ENCODE assay signal across 8 cellular contexts in genomic region chr9:18438300-18438925, GRCh38. TPM values are rescaled to one million over a fixed set of nuclear protein-coding genes. Genes with fewer than 3 reads are reported as not detected.
A peak's percentile ranks its signal among the peaks of the same experiment; 100 is the strongest.
DNase-seq lines count a peak whose midpoint lies in the region; ATAC-seq and TF ChIP-seq lines count a peak whose summit lies in the region.

No MANE protein-coding gene starts in this region.

- no peaks in the 10 kb centered on the region for H3K36me3 Mint-ChIP-seq in osteocyte (ENCODE audit: unreplicated experiment)
- H3K36me3 Mint-ChIP-seq in activated T-helper 1 cell treated with anti-CD3 and anti-CD28 coated beads, Interleukin-12 subunit alpha, Interleukin-12 subunit beta, Interleukin-2, Interleukin-4 antibody, amounts not matched to agents 30 ng/mL and 10 ng/mL and 1 ng/mL, durations not matched to agents 14 hours and 24 hours and 36 hours (ENCODE audit: low read depth), result no peaks in the 10 kb centered on the region

- ATAC-seq in Right ventricle myocardium superior (ENCODE audit: poor library complexity), result peak; percentile 64

- peak overlapping the region; percentile 15 for H3K27ac Mint-ChIP-seq in osteocyte (ENCODE audit: unreplicated experiment)
- H3K27ac Mint-ChIP-seq in activated T-helper 1 cell treated with anti-CD3 and anti-CD28 coated beads, Interleukin-12 subunit alpha, Interleukin-12 subunit beta, Interleukin-2, Interleukin-4 antibody, amounts not matched to agents 30 ng/mL and 10 ng/mL and 1 ng/mL, durations not matched to agents 14 hours and 24 hours and 36 hours, result no peak overlapping the region

- TF ChIP-seq CTCF in VCaP (conservative IDR thresholded peaks at IDR 0.05) (no peak), osteocyte (IDR thresholded peaks at IDR 0.05) (peak; percentile 25)

- intact Hi-C loops in Right ventricle myocardium superior (cut with DNase I), result loop anchor here (10.0 kb wide), 1 partner anchor 74 kb away; no protein-coding TSS in a partner anchor
- intact Hi-C loops in activated T-helper 1 cell treated with anti-CD3 and anti-CD28 coated beads, Interleukin-12 subunit alpha, Interleukin-12 subunit beta, Interleukin-2, Interleukin-4 antibody, amounts not matched to agents 30 ng/mL and 10 ng/mL and 1 ng/mL, durations not matched to agents 14 hours and 24 hours and 36 hours (cut with micrococcal nuclease), result no loop called here

- peak overlapping the region; percentile 56 for H3K4me3 Mint-ChIP-seq in osteocyte (ENCODE audit: unreplicated experiment)
- H3K4me3 Mint-ChIP-seq in activated T-helper 1 cell treated with anti-CD3 and anti-CD28 coated beads, Interleukin-12 subunit alpha, Interleukin-12 subunit beta, Interleukin-2, Interleukin-4 antibody, amounts not matched to agents 30 ng/mL and 10 ng/mL and 1 ng/mL, durations not matched to agents 14 hours and 24 hours and 36 hours, result no peak overlapping the region

- DNase-seq in AG20443 (ENCODE audit: low spot score) (peak; percentile 35), Right ventricle myocardium superior (peak; percentile 58), osteocyte (ENCODE audit: extremely low spot score, unreplicated experiment) (no peak), NCI-H1105 (lab: John Stamatoyannopoulos, UW) (no peak), NCI-H446 (lab: John Stamatoyannopoulos, UW) (no peak), activated T-cell treated with anti-CD3 and anti-CD28 coated beads for 4 hours (no peak)
- no peak for DNase-seq in activated T-helper 1 cell treated with anti-CD3 and anti-CD28 coated beads, Interleukin-12 subunit alpha, Interleukin-12 subunit beta, Interleukin-2, Interleukin-4 antibody, amounts not matched to agents 30 ng/mL and 10 ng/mL and 1 ng/mL, durations not matched to agents 14 hours and 24 hours and 36 hours (ENCODE audit: low spot score)

- peaks cover 34% of the 10 kb centered on the region for H3K4me1 Mint-ChIP-seq in osteocyte (ENCODE audit: unreplicated experiment)
- no peaks in the 10 kb centered on the region for H3K4me1 Mint-ChIP-seq in activated T-helper 1 cell treated with anti-CD3 and anti-CD28 coated beads, Interleukin-12 subunit alpha, Interleukin-12 subunit beta, Interleukin-2, Interleukin-4 antibody, amounts not matched to agents 30 ng/mL and 10 ng/mL and 1 ng/mL, durations not matched to agents 14 hours and 24 hours and 36 hours (ENCODE audit: low read depth)

- no peaks in the 10 kb centered on the region for H3K9me3 Mint-ChIP-seq in osteocyte (ENCODE audit: unreplicated experiment)
- H3K9me3 Mint-ChIP-seq in activated T-helper 1 cell treated with anti-CD3 and anti-CD28 coated beads, Interleukin-12 subunit alpha, Interleukin-12 subunit beta, Interleukin-2, Interleukin-4 antibody, amounts not matched to agents 30 ng/mL and 10 ng/mL and 1 ng/mL, durations not matched to agents 14 hours and 24 hours and 36 hours, result no peaks in the 10 kb centered on the region

- peak overlapping the region; percentile 66 for H3K27ac ChIP-seq in VCaP

- peaks cover 2% of the 10 kb centered on the region for H3K27me3 Mint-ChIP-seq in osteocyte (ENCODE audit: unreplicated experiment)
- peaks cover 19% of the 10 kb centered on the region for H3K27me3 Mint-ChIP-seq in activated T-helper 1 cell treated with anti-CD3 and anti-CD28 coated beads, Interleukin-12 subunit alpha, Interleukin-12 subunit beta, Interleukin-2, Interleukin-4 antibody, amounts not matched to agents 30 ng/mL and 10 ng/mL and 1 ng/mL, durations not matched to agents 14 hours and 24 hours and 36 hours (ENCODE audit: insufficient read depth)

RNA-seq across cellular contexts. Expression of gene ADAMTSL1, which starts 35.5 kb away (rescaled TPM):
- total RNA-seq in Right ventricle myocardium superior (0.56 TPM), osteocyte (1.2 and 1.5 TPM in 2 replicates)
- not detected in 2 replicates for total RNA-seq in activated T-helper 1 cell treated with anti-CD3 and anti-CD28 coated beads, Interleukin-12 subunit alpha, Interleukin-12 subunit beta, Interleukin-2, Interleukin-4 antibody, amounts not matched to agents 30 ng/mL and 10 ng/mL and 1 ng/mL, durations not matched to agents 14 hours and 24 hours and 36 hours

Comparison
In these comparisons a context has a peak if more than half of its experiments do, and no peak if none do; other contexts are left out.
1. DNase-seq: peak in AG20443 (single experiment) and Right ventricle myocardium superior (single experiment); none in osteocyte (single experiment), NCI-H1105 (single experiment), activated T-helper 1 cell treated with anti-CD3 and anti-CD28 coated beads, Interleukin-12 subunit alpha, Interleukin-12 subunit beta, Interleukin-2, Interleukin-4 antibody, amounts not matched to agents 30 ng/mL and 10 ng/mL and 1 ng/mL, durations not matched to agents 14 hours and 24 hours and 36 hours (single experiment), NCI-H446 (0 of 2) and activated T-cell treated with anti-CD3 and anti-CD28 coated beads for 4 hours (single experiment).